Comparison of ENCODE assay signal across 17 cellular contexts in the genomic region with DNA sequence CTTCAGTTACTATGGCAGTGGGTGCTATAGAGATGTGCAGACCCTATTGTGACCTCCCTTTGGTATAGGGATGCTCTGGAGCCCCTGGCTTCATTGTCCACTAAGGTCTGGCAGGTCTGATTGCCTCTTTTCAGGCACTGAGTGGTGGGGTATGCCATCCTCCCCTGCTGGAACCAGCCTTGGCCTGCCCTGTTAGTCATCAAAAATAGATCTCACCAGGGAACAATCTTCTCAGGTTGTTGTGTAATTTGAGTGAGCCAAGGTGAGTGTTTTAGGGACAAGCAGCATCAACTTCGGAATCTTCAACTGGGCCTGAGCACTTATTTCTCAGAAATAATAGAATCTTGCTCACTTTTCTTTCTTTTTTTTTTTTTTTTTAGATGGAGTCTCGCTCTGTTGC. TPM values are rescaled to one million over a fixed set of nuclear protein-coding genes. Genes with fewer than 3 reads are reported as not detected.
DNase-seq lines count a peak whose midpoint lies in the region; ATAC-seq and TF ChIP-seq lines count a peak whose summit lies in the region.
"Had no signal": no experiment of that assay in that cellular context is flagged by ENCODE, and none has a peak within 500 bp of the region (broad histone marks: within the 10 kb centered on the region; RNA-seq: fewer than 3 reads in every experiment).

No MANE protein-coding gene starts in this region.

- TF ChIP-seq CTCF in activated CD8-positive, alpha-beta T cell treated with anti-CD3 and anti-CD28 coated beads for 36 hours (IDR thresholded peaks at IDR 0.05) = no peak

- POLR2A ChIA-PET in activated CD8-positive, alpha-beta T cell treated with anti-CD3 and anti-CD28 coated beads for 36 hours (lab: Charles Lee) = no interaction called here
- POLR2A ChIA-PET in activated CD8-positive, alpha-beta T cell treated with anti-CD3 and anti-CD28 coated beads, Interleukin-2, amount 10 ng/mL, durations not matched to agents 7 days and 5 days (lab: Charles Lee) = no interaction called here

- peaks cover 37% of the 10 kb centered on the region for H3K36me3 Mint-ChIP-seq in activated CD8-positive, alpha-beta T cell treated with anti-CD3 and anti-CD28 coated beads for 36 hours (ENCODE audit: low read depth)
- H3K36me3 Mint-ChIP-seq in activated CD8-positive, alpha-beta T cell treated with anti-CD3 and anti-CD28 coated beads, Interleukin-2, amount 10 ng/mL, durations not matched to agents 7 days and 5 days (ENCODE audit: low read depth) = peaks cover 55% of the 10 kb centered on the region

- H3K9me3 ChIP-seq in skeletal muscle satellite cell (replicated peaks; ENCODE audit: low read length) = no peaks in the 10 kb centered on the region
- H3K9me3 ChIP-seq: sigmoid colon, upper lobe of left lung had no signal

- ATAC-seq in activated CD8-positive, alpha-beta T cell treated with anti-CD3 and anti-CD28 coated beads for 36 hours = no peak
- no peak for ATAC-seq in activated CD8-positive, alpha-beta T cell treated with anti-CD3 and anti-CD28 coated beads, Interleukin-2, amount 10 ng/mL, durations not matched to agents 7 days and 5 days
- ATAC-seq in esophagus mucosa = peak; percentile 47
- no peak for ATAC-seq in GM18520 (IDR thresholded peaks at IDR 0.05; ENCODE audit: unreplicated experiment)

- H3K36me3 ChIP-seq in skeletal muscle satellite cell (ENCODE audit: insufficient read depth, low read length) = peaks cover 10% of the 10 kb centered on the region

- no peaks in the 10 kb centered on the region for H3K27me3 ChIP-seq in skeletal muscle satellite cell (ENCODE audit: control insufficient read depth, insufficient read depth, low read length)
- H3K27me3 ChIP-seq: sigmoid colon, upper lobe of left lung had no signal

- intact Hi-C loops in activated CD8-positive, alpha-beta T cell treated with anti-CD3 and anti-CD28 coated beads for 36 hours (cut with micrococcal nuclease) = no loop called here
- intact Hi-C loops in cardiac septum (cut with DNase I) = no loop called here

- H3K9ac ChIP-seq in skeletal muscle satellite cell (ENCODE audit: low read depth, low read length) = peak overlapping the region; percentile 16

- no peak overlapping the region for H3K4me3 ChIP-seq in skeletal muscle satellite cell (ENCODE audit: low read length)
- H3K4me3 ChIP-seq: sigmoid colon, upper lobe of left lung had no signal

- H3K4me3 Mint-ChIP-seq in activated CD8-positive, alpha-beta T cell treated with anti-CD3 and anti-CD28 coated beads for 36 hours = no peak overlapping the region
- H3K4me3 Mint-ChIP-seq in activated CD8-positive, alpha-beta T cell treated with anti-CD3 and anti-CD28 coated beads, Interleukin-2, amount 10 ng/mL, durations not matched to agents 7 days and 5 days = no peak overlapping the region
- H3K4me3 Mint-ChIP-seq: endodermal cell had no signal

- peaks cover 44% of the 10 kb centered on the region for H3K4me1 ChIP-seq in skeletal muscle satellite cell (ENCODE audit: control insufficient read depth, insufficient read depth, low read length)

- peak overlapping the region; percentile 58 for H3K27ac Mint-ChIP-seq in activated CD8-positive, alpha-beta T cell treated with anti-CD3 and anti-CD28 coated beads for 36 hours
- no peak overlapping the region for H3K27ac Mint-ChIP-seq in activated CD8-positive, alpha-beta T cell treated with anti-CD3 and anti-CD28 coated beads, Interleukin-2, amount 10 ng/mL, durations not matched to agents 7 days and 5 days
- H3K27ac Mint-ChIP-seq: endodermal cell had no signal

- no peaks in the 10 kb centered on the region for H3K9me3 Mint-ChIP-seq in activated CD8-positive, alpha-beta T cell treated with anti-CD3 and anti-CD28 coated beads for 36 hours
- H3K9me3 Mint-ChIP-seq in activated CD8-positive, alpha-beta T cell treated with anti-CD3 and anti-CD28 coated beads, Interleukin-2, amount 10 ng/mL, durations not matched to agents 7 days and 5 days (ENCODE audit: insufficient read depth) = no peaks in the 10 kb centered on the region
- H3K9me3 Mint-ChIP-seq: endodermal cell had no signal

- H3K4me2 ChIP-seq in skeletal muscle satellite cell (ENCODE audit: low read length) = no peak overlapping the region

- DNase-seq in activated CD8-positive, alpha-beta T cell treated with anti-CD3 and anti-CD28 coated beads for 36 hours = no peak
- DNase-seq in activated CD8-positive, alpha-beta T cell treated with anti-CD3 and anti-CD28 coated beads, Interleukin-2, amount 10 ng/mL, durations not matched to agents 7 days and 5 days = no peak
- DNase-seq in NCI-H226 = peak; percentile 32
- no peak for DNase-seq in cardiac septum (ENCODE audit: low spot score)
- DNase-seq in stimulated activated CD4-positive, alpha-beta T cell treated with anti-CD3 and anti-CD28 coated beads, Interleukin-15, amount 100 ng/mL, for 24 hours = no peak
- DNase-seq: activated CD4-positive, CD25-positive, alpha-beta regulatory T cell; cerebellar nuclear complex; endodermal cell; GDM1; MM.1S; NCI-H1930; sigmoid colon; stimulated activated naive CD4-positive, alpha-beta T cell; upper lobe of left lung had no signal

- CTCF ChIA-PET in activated CD8-positive, alpha-beta T cell treated with anti-CD3 and anti-CD28 coated beads for 36 hours (lab: Charles Lee) = interaction anchor here (1.5 to 1.7 kb wide), 2 partner anchors 11 kb away, joined by 4 to 5 read pairs; no protein-coding TSS in a partner anchor
- CTCF ChIA-PET in activated CD8-positive, alpha-beta T cell treated with anti-CD3 and anti-CD28 coated beads, Interleukin-2, amount 10 ng/mL, durations not matched to agents 7 days and 5 days (lab: Charles Lee) = interaction anchor here (1.3 to 4.1 kb wide), 2 partner anchors 10 to 19 kb away, joined by 4 to 28 read pairs; no protein-coding TSS in a partner anchor

- peaks cover 79% of the 10 kb centered on the region for H3K4me1 Mint-ChIP-seq in activated CD8-positive, alpha-beta T cell treated with anti-CD3 and anti-CD28 coated beads for 36 hours (ENCODE audit: low read depth)
- H3K4me1 Mint-ChIP-seq in activated CD8-positive, alpha-beta T cell treated with anti-CD3 and anti-CD28 coated beads, Interleukin-2, amount 10 ng/mL, durations not matched to agents 7 days and 5 days (ENCODE audit: low read depth) = peaks cover 60% of the 10 kb centered on the region

- no peaks in the 10 kb centered on the region for H3K27me3 Mint-ChIP-seq in activated CD8-positive, alpha-beta T cell treated with anti-CD3 and anti-CD28 coated beads for 36 hours
- no peaks in the 10 kb centered on the region for H3K27me3 Mint-ChIP-seq in activated CD8-positive, alpha-beta T cell treated with anti-CD3 and anti-CD28 coated beads, Interleukin-2, amount 10 ng/mL, durations not matched to agents 7 days and 5 days (ENCODE audit: low read depth)

RNA-seq across cellular contexts. Expression of a gene that starts 19.6 kb away (rescaled TPM):
- total RNA-seq in activated CD8-positive, alpha-beta T cell treated with anti-CD3 and anti-CD28 coated beads for 36 hours = 10 to 100 TPM; 64.7 to 65.4 TPM
- 10 to 100 TPM; 92.6 to 97.4 TPM for total RNA-seq in activated CD8-positive, alpha-beta T cell treated with anti-CD3 and anti-CD28 coated beads, Interleukin-2, amount 10 ng/mL, durations not matched to agents 7 days and 5 days
- total RNA-seq in esophagus mucosa (46.6 TPM), cardiac septum (69.1 TPM)
- total RNA-seq in skeletal muscle satellite cell (2012; rRNA removed) = 48.1 and 61.9 TPM in 2 replicates

RNA-seq across cellular contexts. Expression of a gene that starts 21.3 kb away (rescaled TPM):
- 10 to 100 TPM; 45.3 to 53.6 TPM for total RNA-seq in activated CD8-positive, alpha-beta T cell treated with anti-CD3 and anti-CD28 coated beads for 36 hours
- 10 to 100 TPM; 53.6 to 55.6 TPM for total RNA-seq in activated CD8-positive, alpha-beta T cell treated with anti-CD3 and anti-CD28 coated beads, Interleukin-2, amount 10 ng/mL, durations not matched to agents 7 days and 5 days
- 35.2 TPM for total RNA-seq in esophagus mucosa
- 65.5 and 76.8 TPM in 2 replicates for total RNA-seq in skeletal muscle satellite cell (2012; rRNA removed)
- total RNA-seq in cardiac septum = 7.3 TPM

RNA-seq across cellular contexts. Expression of a gene that starts 42.8 kb away (rescaled TPM):
- 10 to 100 TPM; 31.9 to 32.2 TPM for total RNA-seq in activated CD8-positive, alpha-beta T cell treated with anti-CD3 and anti-CD28 coated beads for 36 hours
- 10 to 100 TPM; 44.0 to 48.7 TPM for total RNA-seq in activated CD8-positive, alpha-beta T cell treated with anti-CD3 and anti-CD28 coated beads, Interleukin-2, amount 10 ng/mL, durations not matched to agents 7 days and 5 days
- 18.9 TPM for total RNA-seq in esophagus mucosa
- total RNA-seq in skeletal muscle satellite cell (2012; rRNA removed) = 3.3 and 10.6 TPM in 2 replicates
- total RNA-seq in cardiac septum = 42.1 TPM
